33 cellular contexts compared by ENCODE assay signal in the genomic region with DNA sequence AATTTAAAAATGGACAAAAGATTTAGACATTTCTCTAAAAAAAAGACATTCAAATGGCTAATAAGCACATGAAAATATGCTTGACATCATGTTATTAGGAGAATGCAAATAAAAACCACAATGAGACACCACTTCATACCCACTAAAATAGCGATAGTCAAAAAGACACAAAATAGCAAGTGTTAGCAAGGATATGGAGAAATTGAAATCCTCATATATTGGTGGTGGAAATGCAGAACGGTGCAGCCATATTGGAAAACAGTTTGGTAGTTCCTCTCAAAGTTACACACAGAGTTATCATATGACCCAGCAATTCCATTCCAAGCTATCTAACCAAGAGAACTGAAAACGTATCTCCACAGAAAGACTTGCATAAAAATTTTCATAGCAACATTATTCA.
DNase-seq lines count a peak whose midpoint lies in the region; ATAC-seq, FAIRE-seq and TF ChIP-seq lines count a peak whose summit lies in the region.
"Had no signal": no experiment of that assay in that cellular context is flagged by ENCODE, and none has a peak within 500 bp of the region (broad histone marks: within the 10 kb centered on the region; RNA-seq: fewer than 3 reads in every experiment).

No MANE protein-coding gene starts in this region.

- WGBS in K562 (ENCODE audit: insufficient coverage, low coverage, missing lambda C conversion rate), result 28% methylated on average over 3 of the region's 3 CpGs

- H3K4me1 ChIP-seq in K562 (replicated peaks in 1 of 2; ENCODE audit: control insufficient read depth in 2 of 2, insufficient read depth in 2 of 2, low read length in 2 of 2) (peaks cover 10 to 37% of the 10 kb centered on the region in 2 experiments), A673 (ENCODE audit: insufficient read depth, low read length, poor library complexity, severe bottlenecking) (no peaks in the 10 kb centered on the region)
- H3K4me1 ChIP-seq: A549; BE2C; BLaER1; BLaER1 treated with 17β-estradiol and CSF1 and Interleukin-3, amounts not matched to agents 10 nM and 100 nM; Caco-2 had no signal

- TF ChIP-seq CTCF in K562 (IDR thresholded peaks at IDR 0.05 in 2 of 3, conservative IDR thresholded peaks at IDR 0.05 in 1 of 3; ENCODE audit: insufficient read depth in 2 of 3, low read depth in 1 of 3, low read length in 3 of 3) (no peak), A673 (conservative IDR thresholded peaks at IDR 0.05; ENCODE audit: low read depth, low read length) (no peak)

- FAIRE-seq in H54 (lab: Jason Lieb, UNC) (peak; percentile 92), K562 (lab: Jason Lieb, UNC) (peak; percentile 77)
- FAIRE-seq: A204.1, D721Med had no signal

- in situ Hi-C loops in K562 (cut with MboI), result no loop called here

- H3K9me1 ChIP-seq in K562 (ENCODE audit: control insufficient read depth, insufficient read depth, low read length), result no peaks in the 10 kb centered on the region

- H3K27ac ChIP-seq in K562 (ENCODE audit: extremely low read depth, low read depth, low read length), result no peak overlapping the region; the same call in 2 of the 3 replicates
- H3K27ac ChIP-seq in A673 (ENCODE audit: low read depth, low read length, poor library complexity, severe bottlenecking), result no peak overlapping the region
- H3K27ac ChIP-seq: 22Rv1; A549; BLaER1; BLaER1 treated with 17β-estradiol and CSF1 and Interleukin-3, amounts not matched to agents 10 nM and 100 nM; C4-2B had no signal

- BruUV-seq in K562 (replicated peaks; lab: Mats Ljungman, UMichigan), result no TSS peak
- no TSS peak for BruUV-seq in A673 (replicated peaks; lab: Mats Ljungman, UMichigan)

- no peak overlapping the region for H3K9ac ChIP-seq in K562 (ENCODE audit: insufficient read depth in 1 of 2, low read depth in 2 of 2, low read length in 2 of 2)
- H3K9ac ChIP-seq: BLaER1; BLaER1 treated with 17β-estradiol and CSF1 and Interleukin-3, amounts not matched to agents 10 nM and 100 nM had no signal

- peaks cover 7% of the 10 kb centered on the region for H3K9me3 ChIP-seq in K562 (replicated peaks; ENCODE audit: control insufficient read depth, insufficient read depth, low read depth, low read length)
- H3K9me3 ChIP-seq in A673 (ENCODE audit: low read depth, low read length, poor library complexity, severe bottlenecking), result peaks cover 13% of the 10 kb centered on the region
- H3K9me3 ChIP-seq: BE2C had no signal

- no peak overlapping the region for H3K4me2 ChIP-seq in K562 (ENCODE audit: insufficient read depth, low read length)
- H3K4me2 ChIP-seq: A549; BLaER1; BLaER1 treated with 17β-estradiol and CSF1 and Interleukin-3, amounts not matched to agents 10 nM and 100 nM had no signal

- H3K27me3 ChIP-seq in K562 (ENCODE audit: control insufficient read depth in 2 of 2, insufficient read depth in 2 of 2, low read length in 2 of 2) (no peaks in the 10 kb centered on the region), A673 (replicated peaks; ENCODE audit: insufficient read depth, low read depth, low read length, poor library complexity) (no peaks in the 10 kb centered on the region)
- H3K27me3 ChIP-seq: BE2C; BLaER1; BLaER1 treated with 17β-estradiol and CSF1 and Interleukin-3, amounts not matched to agents 10 nM and 100 nM had no signal

- intact Hi-C loops in K562 (cut with micrococcal nuclease) (no loop called here), A673 (cut with micrococcal nuclease; ENCODE audit: unreplicated experiment) (no loop called here)

- CTCF ChIA-PET in K562 (lab: Yijun Ruan, JAX; ENCODE audit: low intra/inter-chr PET ratio), result interaction anchor here (0.6 kb wide), 1 partner anchor 39 kb away, joined by 3 read pairs; no protein-coding TSS in a partner anchor
- CTCF ChIA-PET in A673 (lab: Charles Lee), result no interaction called here

- no peaks in the 10 kb centered on the region for H3K79me2 ChIP-seq in K562 (ENCODE audit: control insufficient read depth, insufficient read depth, low read length)

- peak; percentile 30; the same call in 2 of the 3 replicates for ATAC-seq in K562
- ATAC-seq in GM18502 (IDR thresholded peaks at IDR 0.05; ENCODE audit: poor library complexity, unreplicated experiment), result no peak
- ATAC-seq in GM18873 (IDR thresholded peaks at IDR 0.05; ENCODE audit: low FRiP score, unreplicated experiment), result no peak
- ATAC-seq: A549; CD8-positive, alpha-beta T cell had no signal

- H3K4me3 ChIP-seq in K562, result no peak overlapping the region
- no peak overlapping the region for H3K4me3 ChIP-seq in A673 (ENCODE audit: low read depth, low read length, poor library complexity, severe bottlenecking)
- H3K4me3 ChIP-seq: A549; BLaER1; BLaER1 treated with 17β-estradiol and CSF1 and Interleukin-3, amounts not matched to agents 10 nM and 100 nM had no signal

- no peak for TF ChIP-seq RAD21 in K562 (CRISPR knock-in tag; conservative IDR thresholded peaks at IDR 0.05 in 1 of 2, IDR thresholded peaks at IDR 0.05 in 1 of 2)

- DNase-seq in H54 (ENCODE audit: insufficient read length, low spot score) (no peak), OCI-M1 (lab: John Stamatoyannopoulos, UW) (peak; percentile 14), K562 (ENCODE audit: extremely low read depth in 1 of 4, low spot score in 3 of 4) (no peak), A673 (ENCODE audit: low spot score) (no peak)
- DNase-seq: 8988T; ACHN; AML-193; BE2C; C1 segment of cervical spinal cord; Caco-2; Calu3; CD4-positive, alpha-beta memory T cell; CD4-positive, alpha-beta T cell; CD4-positive, CD25-positive, alpha-beta regulatory T cell; CD8-positive, alpha-beta memory T cell; CD8-positive, alpha-beta T cell; COR-L47; DMS 273 treated with DMSO at 0.1 percent for 48 hours; DMS153; DMS53; DMS79; DMS79 treated with DMSO at 0.1 percent for 48 hours; DND-41; EL had no signal

- no peak for TF ChIP-seq EP300 in K562 (IDR thresholded peaks at IDR 0.05; ENCODE audit: low read length)

- H2AFZ ChIP-seq in K562 (ENCODE audit: low read depth, low read length), result peak overlapping the region; percentile 66

- POLR2A ChIA-PET in K562 (lab: Yijun Ruan, JAX), result interaction anchor here (1.2 kb wide), 1 partner anchor 8 kb away, joined by 3 read pairs; no protein-coding TSS in a partner anchor
- POLR2A ChIA-PET in A673 (lab: Charles Lee; ENCODE audit: low non-redundant PET), result no interaction called here

- H4K20me1 ChIP-seq in K562 (replicated peaks; ENCODE audit: control insufficient read depth, insufficient read depth, low read length), result no peaks in the 10 kb centered on the region
- H4K20me1 ChIP-seq: BLaER1; BLaER1 treated with 17β-estradiol and CSF1 and Interleukin-3, amounts not matched to agents 10 nM and 100 nM had no signal

- no peak for TF ChIP-seq POLR2A in H54 (IDR thresholded peaks at IDR 0.05; ENCODE audit: low read depth, low read length)
- TF ChIP-seq POLR2A in K562 (conservative IDR thresholded peaks at IDR 0.05), result no peak

- H3K36me3 ChIP-seq in K562 (ENCODE audit: control insufficient read depth, insufficient read depth, low read length) (no peaks in the 10 kb centered on the region), A673 (ENCODE audit: insufficient read depth, low read length, poor library complexity, severe bottlenecking) (no peaks in the 10 kb centered on the region)
- H3K36me3 ChIP-seq: BE2C, BLaER1 had no signal

TF ChIP-seq in K562, 482 proteins besides CTCF, POLR2A, EP300 and RAD21 (continues in another document):
- TF ChIP-seq ZNF764 (CRISPR knock-in tag; IDR thresholded peaks at IDR 0.05; ENCODE audit: low read depth) (no peak), GABPB1 (CRISPR knock-in tag; IDR thresholded peaks at IDR 0.05) (no peak), ZNF174 (CRISPR knock-in tag; IDR thresholded peaks at IDR 0.05) (no peak), FOXJ2 (tag; IDR thresholded peaks at IDR 0.05) (no peak), MECOM (CRISPR knock-in tag; IDR thresholded peaks at IDR 0.05) (0 out of 2 replicates have a peak, but pooled peaks have one; percentile 48), ATF7 (IDR thresholded peaks at IDR 0.05) (no peak), HDAC1 (IDR thresholded peaks at IDR 0.05) (0 out of 4 replicates have a peak, but pooled peaks of 1 of the 2 experiments have one; percentile 52), ZNF124 (CRISPR knock-in tag; IDR thresholded peaks at IDR 0.05) (no peak), RBM25 (IDR thresholded peaks at IDR 0.05; ENCODE audit: low read depth, low read length, severe bottlenecking) (peak; percentile 95), TCF7L2 (IDR thresholded peaks at IDR 0.05; ENCODE audit: low read depth, low read length) (no peak), YY1 (IDR thresholded peaks at IDR 0.05; ENCODE audit: borderline replicate concordance in 1 of 3, control insufficient read depth in 1 of 3, extremely low read depth in 1 of 3, insufficient read depth in 3 of 3, insufficient read length in 1 of 3, insufficient replicate concordance in 2 of 3, low read depth in 1 of 3, low read length in 2 of 3) (peak in 1 of 3 experiments; percentile 59), ZFPM2 (CRISPR knock-in tag; IDR thresholded peaks at IDR 0.05) (no peak), ZNF282 (CRISPR knock-in tag; IDR thresholded peaks at IDR 0.05) (no peak), FUS (optimal IDR thresholded peaks at IDR 0.05; ENCODE audit: low read depth, low read length) (no peak)
- TF ChIP-seq, protein P1, sequence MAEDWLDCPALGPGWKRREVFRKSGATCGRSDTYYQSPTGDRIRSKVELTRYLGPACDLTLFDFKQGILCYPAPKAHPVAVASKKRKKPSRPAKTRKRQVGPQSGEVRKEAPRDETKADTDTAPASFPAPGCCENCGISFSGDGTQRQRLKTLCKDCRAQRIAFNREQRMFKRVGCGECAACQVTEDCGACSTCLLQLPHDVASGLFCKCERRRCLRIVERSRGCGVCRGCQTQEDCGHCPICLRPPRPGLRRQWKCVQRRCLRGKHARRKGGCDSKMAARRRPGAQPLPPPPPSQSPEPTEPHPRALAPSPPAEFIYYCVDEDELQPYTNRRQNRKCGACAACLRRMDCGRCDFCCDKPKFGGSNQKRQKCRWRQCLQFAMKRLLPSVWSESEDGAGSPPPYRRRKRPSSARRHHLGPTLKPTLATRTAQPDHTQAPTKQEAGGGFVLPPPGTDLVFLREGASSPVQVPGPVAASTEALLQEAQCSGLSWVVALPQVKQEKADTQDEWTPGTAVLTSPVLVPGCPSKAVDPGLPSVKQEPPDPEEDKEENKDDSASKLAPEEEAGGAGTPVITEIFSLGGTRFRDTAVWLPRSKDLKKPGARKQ (CRISPR knock-in tag; IDR thresholded peaks at IDR 0.05), result no peak
- TF ChIP-seq, protein P2, sequence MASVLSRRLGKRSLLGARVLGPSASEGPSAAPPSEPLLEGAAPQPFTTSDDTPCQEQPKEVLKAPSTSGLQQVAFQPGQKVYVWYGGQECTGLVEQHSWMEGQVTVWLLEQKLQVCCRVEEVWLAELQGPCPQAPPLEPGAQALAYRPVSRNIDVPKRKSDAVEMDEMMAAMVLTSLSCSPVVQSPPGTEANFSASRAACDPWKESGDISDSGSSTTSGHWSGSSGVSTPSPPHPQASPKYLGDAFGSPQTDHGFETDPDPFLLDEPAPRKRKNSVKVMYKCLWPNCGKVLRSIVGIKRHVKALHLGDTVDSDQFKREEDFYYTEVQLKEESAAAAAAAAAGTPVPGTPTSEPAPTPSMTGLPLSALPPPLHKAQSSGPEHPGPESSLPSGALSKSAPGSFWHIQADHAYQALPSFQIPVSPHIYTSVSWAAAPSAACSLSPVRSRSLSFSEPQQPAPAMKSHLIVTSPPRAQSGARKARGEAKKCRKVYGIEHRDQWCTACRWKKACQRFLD (CRISPR knock-in tag; IDR thresholded peaks at IDR 0.05), result no peak
